In the genomic region with DNA sequence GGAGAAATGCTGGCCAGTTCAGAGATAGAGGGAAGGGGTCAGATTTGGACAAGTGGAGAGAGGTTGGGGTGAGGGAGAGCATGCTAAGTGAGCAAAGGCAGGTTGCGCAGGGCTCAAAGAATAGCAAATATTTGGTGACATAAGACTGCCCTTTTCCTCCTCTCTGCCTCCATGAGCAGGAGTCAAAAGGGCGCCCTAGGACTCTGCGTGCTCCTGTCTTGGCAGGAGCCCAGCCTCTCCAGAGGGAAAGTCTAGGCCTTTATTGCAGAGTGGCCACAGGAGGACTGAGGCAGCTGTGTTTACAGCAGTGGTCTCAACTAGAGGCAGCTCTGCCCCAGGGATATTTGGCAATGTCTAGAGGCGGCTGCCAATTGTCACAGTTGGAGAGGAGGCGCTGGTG, we compare ENCODE assay signal across 31 cellular contexts.
DNase-seq lines count a peak whose midpoint lies in the region; ATAC-seq and TF ChIP-seq lines count a peak whose summit lies in the region.
"Had no signal": no experiment of that assay in that cellular context is flagged by ENCODE, and none has a peak within 500 bp of the region (broad histone marks: within the 10 kb centered on the region; RNA-seq: fewer than 3 reads in every experiment).

No MANE protein-coding gene starts in this region.

- H3K36me3 ChIP-seq in lower lobe of right lung: no peaks in the 10 kb centered on the region
- H3K36me3 ChIP-seq: gastrocnemius medialis, HAP-1, sigmoid colon, SJCRH30 had no signal

- intact Hi-C loops in lower lobe of right lung (cut with DNase I): no loop called here

- H3K9me3 ChIP-seq in lower lobe of right lung: no peaks in the 10 kb centered on the region
- H3K9me3 ChIP-seq: gastrocnemius medialis, HAP-1, sigmoid colon, SJCRH30 had no signal

- no peak overlapping the region for H3K4me3 ChIP-seq in lower lobe of right lung
- H3K4me3 ChIP-seq: gastrocnemius medialis, HAP-1, hepatocyte, sigmoid colon, SJCRH30 had no signal

- no peaks in the 10 kb centered on the region for H3K9me3 Mint-ChIP-seq in mesothelial cell of epicardium
- H3K9me3 Mint-ChIP-seq: activated CD4-positive, alpha-beta T cell treated with anti-CD3 and anti-CD28 coated beads, Interleukin-2, amount 10 ng/mL, durations not matched to agents 24 days and 14 days; activated naive CD8-positive, alpha-beta T cell treated with anti-CD3 and anti-CD28 coated beads, Interleukin-2, amount 10 ng/mL, durations not matched to agents 7 days and 5 days; CD8-positive, alpha-beta memory T cell; naive thymus-derived CD4-positive, alpha-beta T cell had no signal

- no peaks in the 10 kb centered on the region for H3K4me1 ChIP-seq in lower lobe of right lung
- H3K4me1 ChIP-seq: HAP-1, sigmoid colon, SJCRH30 had no signal

- H3K4me3 Mint-ChIP-seq in mesothelial cell of epicardium: no peak overlapping the region
- H3K4me3 Mint-ChIP-seq: activated CD4-positive, alpha-beta T cell treated with anti-CD3 and anti-CD28 coated beads, Interleukin-2, amount 10 ng/mL, durations not matched to agents 24 days and 14 days; activated naive CD8-positive, alpha-beta T cell treated with anti-CD3 and anti-CD28 coated beads, Interleukin-2, amount 10 ng/mL, durations not matched to agents 7 days and 5 days; B cell; CD8-positive, alpha-beta memory T cell; naive thymus-derived CD4-positive, alpha-beta T cell; type B pancreatic cell had no signal

- no peaks in the 10 kb centered on the region for H3K27me3 ChIP-seq in lower lobe of right lung (ENCODE audit: low read depth)
- H3K27me3 ChIP-seq: gastrocnemius medialis, hepatocyte, sigmoid colon, SJCRH30 had no signal

- H3K27ac ChIP-seq in C4-2B (peak overlapping the region; percentile 90), lower lobe of right lung (no peak overlapping the region)
- H3K27ac ChIP-seq: gastrocnemius medialis, hepatocyte, sigmoid colon, SJCRH30 had no signal

- no peak overlapping the region for H3K27ac Mint-ChIP-seq in mesothelial cell of epicardium
- H3K27ac Mint-ChIP-seq: activated CD4-positive, alpha-beta T cell treated with anti-CD3 and anti-CD28 coated beads, Interleukin-2, amount 10 ng/mL, durations not matched to agents 24 days and 14 days; activated naive CD8-positive, alpha-beta T cell treated with anti-CD3 and anti-CD28 coated beads, Interleukin-2, amount 10 ng/mL, durations not matched to agents 7 days and 5 days; B cell; CD8-positive, alpha-beta memory T cell; naive thymus-derived CD4-positive, alpha-beta T cell; progenitor cell of endocrine pancreas; type B pancreatic cell had no signal

- no peak for TF ChIP-seq CTCF in C4-2B (conservative IDR thresholded peaks at IDR 0.05)
- no peak for TF ChIP-seq CTCF in lower lobe of right lung (IDR thresholded peaks at IDR 0.05)
- TF ChIP-seq CTCF in mesothelial cell of epicardium (IDR thresholded peaks at IDR 0.05; ENCODE audit: unreplicated experiment): no peak

- peak; percentile 42 to 49 for ATAC-seq in lower lobe of right lung
- ATAC-seq: gastrocnemius medialis; naive thymus-derived CD4-positive, alpha-beta T cell had no signal

- H3K27me3 Mint-ChIP-seq in mesothelial cell of epicardium (ENCODE audit: low read depth): no peaks in the 10 kb centered on the region
- H3K27me3 Mint-ChIP-seq: activated CD4-positive, alpha-beta T cell treated with anti-CD3 and anti-CD28 coated beads, Interleukin-2, amount 10 ng/mL, durations not matched to agents 24 days and 14 days; activated naive CD8-positive, alpha-beta T cell treated with anti-CD3 and anti-CD28 coated beads, Interleukin-2, amount 10 ng/mL, durations not matched to agents 7 days and 5 days; B cell; CD8-positive, alpha-beta memory T cell had no signal

- H3K4me1 Mint-ChIP-seq in mesothelial cell of epicardium: peaks cover 32% of the 10 kb centered on the region
- H3K4me1 Mint-ChIP-seq: activated CD4-positive, alpha-beta T cell treated with anti-CD3 and anti-CD28 coated beads, Interleukin-2, amount 10 ng/mL, durations not matched to agents 24 days and 14 days; activated naive CD8-positive, alpha-beta T cell treated with anti-CD3 and anti-CD28 coated beads, Interleukin-2, amount 10 ng/mL, durations not matched to agents 7 days and 5 days; B cell had no signal

- no peaks in the 10 kb centered on the region for H3K36me3 Mint-ChIP-seq in mesothelial cell of epicardium
- H3K36me3 Mint-ChIP-seq: activated naive CD8-positive, alpha-beta T cell treated with anti-CD3 and anti-CD28 coated beads, Interleukin-2, amount 10 ng/mL, durations not matched to agents 7 days and 5 days; CD8-positive, alpha-beta memory T cell; naive thymus-derived CD4-positive, alpha-beta T cell had no signal

- DNase-seq in DMS79 treated with DMSO at 0.1 percent for 48 hours (lab: John Stamatoyannopoulos, UW) (peak; percentile 83), NCI-H69 (lab: John Stamatoyannopoulos, UW) (peak; percentile 82), lower lobe of right lung (no peak), NCI-H524 treated with DMSO at 0.1 percent for 48 hours (lab: John Stamatoyannopoulos, UW) (no peak), inferior parietal cortex (ENCODE audit: extremely low spot score) (no peak), medulla oblongata (ENCODE audit: extremely low spot score) (no peak), mesothelial cell of epicardium (ENCODE audit: low spot score in 2 of 2, unreplicated experiment in 2 of 2) (no peak)
- DNase-seq: ACHN; activated CD4-positive, alpha-beta T cell treated with anti-CD3 and anti-CD28 coated beads, Interleukin-2, amount 10 ng/mL, durations not matched to agents 24 days and 14 days; activated CD8-positive, alpha-beta memory T cell treated with anti-CD3 and anti-CD28 coated beads for 24 hours; activated effector memory CD4-positive, alpha-beta T cell treated with anti-CD3 and anti-CD28 coated beads, Interleukin-2, amount 50 U/mL, for 16 hours; activated naive CD8-positive, alpha-beta T cell treated with anti-CD3 and anti-CD28 coated beads, Interleukin-2, amount 10 ng/mL, durations not matched to agents 7 days and 5 days; aorta; CD8-positive, alpha-beta memory T cell; DMS53; gastrocnemius medialis; GDM1; MM.1S; naive thymus-derived CD4-positive, alpha-beta T cell; NCI-H1436; NCI-H2171; NCI-H748 treated with DMSO at 0.1 percent for 48 hours; sigmoid colon; SJCRH30; stimulated activated CD4-positive, alpha-beta T cell treated with anti-CD3 and anti-CD28 coated beads, Interleukin-4, amount 100 ng/mL, for 24 hours had no signal

Comparison
In these comparisons a context has a peak if more than half of its experiments do, and no peak if none do; other contexts are left out.
1. DNase-seq: peak in DMS79 treated with DMSO at 0.1 percent for 48 hours (single experiment) and NCI-H69 (single experiment); none in lower lobe of right lung (single experiment), NCI-H524 treated with DMSO at 0.1 percent for 48 hours (single experiment), inferior parietal cortex (single experiment), medulla oblongata (single experiment) and mesothelial cell of epicardium (0 of 2).